Comparison of ENCODE assay signal across 2 cellular contexts in the genomic region with DNA sequence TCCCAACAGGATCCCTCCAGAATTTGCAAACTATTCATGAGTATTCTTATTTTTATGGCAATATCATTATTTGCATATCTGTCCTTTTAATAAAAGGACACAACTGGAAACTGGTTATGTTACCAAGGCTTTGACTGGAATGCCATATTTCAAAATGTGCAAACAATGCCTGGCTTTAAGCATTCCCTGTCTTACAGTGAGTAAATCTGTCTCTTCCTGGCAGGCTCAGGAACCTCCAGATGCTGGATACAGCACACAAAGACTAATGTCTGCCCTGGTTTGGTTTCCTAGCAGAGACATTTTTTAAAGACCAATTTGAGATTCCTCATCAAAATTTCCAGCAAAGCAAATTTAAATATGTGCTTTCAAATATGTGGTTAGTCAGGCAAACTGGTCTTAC.
TF ChIP-seq lines count a peak whose summit lies in the region.

No MANE protein-coding gene starts in this region.

TF ChIP-seq in IMR-90, 13 proteins besides CTCF, POLR2A, EP300 and RAD21:
- no peak for TF ChIP-seq MAFK (IDR thresholded peaks at IDR 0.05; ENCODE audit: low read depth, low read length)
- no peak for TF ChIP-seq MAZ (IDR thresholded peaks at IDR 0.05; ENCODE audit: borderline replicate concordance, low read depth, low read length)
- no peak for TF ChIP-seq CEBPB (IDR thresholded peaks at IDR 0.05; ENCODE audit: low read depth, low read length)
- TF ChIP-seq FOS (IDR thresholded peaks at IDR 0.05; ENCODE audit: low read depth, low read length): no peak
- no peak for TF ChIP-seq RCOR1 (IDR thresholded peaks at IDR 0.05; ENCODE audit: insufficient replicate concordance, low read length)
- no peak for TF ChIP-seq RFX5 (IDR thresholded peaks at IDR 0.05; ENCODE audit: low read depth, low read length)
- no peak for TF ChIP-seq NFE2L2 (IDR thresholded peaks at IDR 0.05; ENCODE audit: low read depth, low read length)
- TF ChIP-seq, protein P1, sequence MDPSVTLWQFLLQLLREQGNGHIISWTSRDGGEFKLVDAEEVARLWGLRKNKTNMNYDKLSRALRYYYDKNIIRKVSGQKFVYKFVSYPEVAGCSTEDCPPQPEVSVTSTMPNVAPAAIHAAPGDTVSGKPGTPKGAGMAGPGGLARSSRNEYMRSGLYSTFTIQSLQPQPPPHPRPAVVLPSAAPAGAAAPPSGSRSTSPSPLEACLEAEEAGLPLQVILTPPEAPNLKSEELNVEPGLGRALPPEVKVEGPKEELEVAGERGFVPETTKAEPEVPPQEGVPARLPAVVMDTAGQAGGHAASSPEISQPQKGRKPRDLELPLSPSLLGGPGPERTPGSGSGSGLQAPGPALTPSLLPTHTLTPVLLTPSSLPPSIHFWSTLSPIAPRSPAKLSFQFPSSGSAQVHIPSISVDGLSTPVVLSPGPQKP (IDR thresholded peaks at IDR 0.05; ENCODE audit: borderline replicate concordance, low read depth, low read length): no peak
- TF ChIP-seq, protein P2, sequence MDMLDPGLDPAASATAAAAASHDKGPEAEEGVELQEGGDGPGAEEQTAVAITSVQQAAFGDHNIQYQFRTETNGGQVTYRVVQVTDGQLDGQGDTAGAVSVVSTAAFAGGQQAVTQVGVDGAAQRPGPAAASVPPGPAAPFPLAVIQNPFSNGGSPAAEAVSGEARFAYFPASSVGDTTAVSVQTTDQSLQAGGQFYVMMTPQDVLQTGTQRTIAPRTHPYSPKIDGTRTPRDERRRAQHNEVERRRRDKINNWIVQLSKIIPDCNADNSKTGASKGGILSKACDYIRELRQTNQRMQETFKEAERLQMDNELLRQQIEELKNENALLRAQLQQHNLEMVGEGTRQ (IDR thresholded peaks at IDR 0.05; ENCODE audit: low read depth, low read length): no peak
- TF ChIP-seq MXI1 (IDR thresholded peaks at IDR 0.05; ENCODE audit: borderline replicate concordance, low read depth, low read length): no peak
- TF ChIP-seq CHD1 (IDR thresholded peaks at IDR 0.05; ENCODE audit: low read depth, low read length): no peak
- no peak for TF ChIP-seq SMC3 (IDR thresholded peaks at IDR 0.05; ENCODE audit: low read depth, low read length)
- no peak for TF ChIP-seq BHLHE40 (IDR thresholded peaks at IDR 0.05; ENCODE audit: low read depth, low read length)
TF ChIP-seq in IMR-90: peak in this region for 0.

TF ChIP-seq in K562, 482 proteins besides CTCF, POLR2A, EP300 and RAD21:
- TF ChIP-seq, protein P3, sequence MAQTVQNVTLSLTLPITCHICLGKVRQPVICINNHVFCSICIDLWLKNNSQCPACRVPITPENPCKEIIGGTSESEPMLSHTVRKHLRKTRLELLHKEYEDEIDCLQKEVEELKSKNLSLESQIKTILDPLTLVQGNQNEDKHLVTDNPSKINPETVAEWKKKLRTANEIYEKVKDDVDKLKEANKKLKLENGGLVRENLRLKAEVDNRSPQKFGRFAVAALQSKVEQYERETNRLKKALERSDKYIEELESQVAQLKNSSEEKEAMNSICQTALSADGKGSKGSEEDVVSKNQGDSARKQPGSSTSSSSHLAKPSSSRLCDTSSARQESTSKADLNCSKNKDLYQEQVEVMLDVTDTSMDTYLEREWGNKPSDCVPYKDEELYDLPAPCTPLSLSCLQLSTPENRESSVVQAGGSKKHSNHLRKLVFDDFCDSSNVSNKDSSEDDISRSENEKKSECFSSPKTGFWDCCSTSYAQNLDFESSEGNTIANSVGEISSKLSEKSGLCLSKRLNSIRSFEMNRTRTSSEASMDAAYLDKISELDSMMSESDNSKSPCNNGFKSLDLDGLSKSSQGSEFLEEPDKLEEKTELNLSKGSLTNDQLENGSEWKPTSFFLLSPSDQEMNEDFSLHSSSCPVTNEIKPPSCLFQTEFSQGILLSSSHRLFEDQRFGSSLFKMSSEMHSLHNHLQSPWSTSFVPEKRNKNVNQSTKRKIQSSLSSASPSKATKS (CRISPR knock-in tag; IDR thresholded peaks at IDR 0.05): no peak
- no peak for TF ChIP-seq MTA2 (IDR thresholded peaks at IDR 0.05; ENCODE audit: low read depth)
- no peak for TF ChIP-seq FOS (IDR thresholded peaks at IDR 0.05; ENCODE audit: extremely low read depth, insufficient read length)
- no peak for TF ChIP-seq CBFB (CRISPR knock-in tag; IDR thresholded peaks at IDR 0.05)
- TF ChIP-seq KLF13 (tag; IDR thresholded peaks at IDR 0.05; ENCODE audit: borderline replicate concordance, low read depth): no peak
- no peak for TF ChIP-seq HNRNPK (IDR thresholded peaks at IDR 0.05; ENCODE audit: low read depth, low read length, poor library complexity, severe bottlenecking)
- no peak for TF ChIP-seq RUNX1 (IDR thresholded peaks at IDR 0.05; ENCODE audit: low read depth)
- TF ChIP-seq KLF6 (CRISPR knock-in tag; IDR thresholded peaks at IDR 0.05; ENCODE audit: borderline replicate concordance): no peak
- TF ChIP-seq GTF2F1 (IDR thresholded peaks at IDR 0.05; ENCODE audit: low read depth, low read length): no peak
- TF ChIP-seq ZNF695 (CRISPR knock-in tag; IDR thresholded peaks at IDR 0.05): no peak
- no peak for TF ChIP-seq ZNF551 (CRISPR knock-in tag; IDR thresholded peaks at IDR 0.05)
- TF ChIP-seq, protein P4, sequence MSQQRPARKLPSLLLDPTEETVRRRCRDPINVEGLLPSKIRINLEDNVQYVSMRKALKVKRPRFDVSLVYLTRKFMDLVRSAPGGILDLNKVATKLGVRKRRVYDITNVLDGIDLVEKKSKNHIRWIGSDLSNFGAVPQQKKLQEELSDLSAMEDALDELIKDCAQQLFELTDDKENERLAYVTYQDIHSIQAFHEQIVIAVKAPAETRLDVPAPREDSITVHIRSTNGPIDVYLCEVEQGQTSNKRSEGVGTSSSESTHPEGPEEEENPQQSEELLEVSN (IDR thresholded peaks at IDR 0.05; ENCODE audit: borderline replicate concordance in 1 of 2, extremely low read depth in 1 of 2, insufficient read depth in 1 of 2, insufficient read length in 1 of 2, low read depth in 1 of 2, low read length in 1 of 2, poor library complexity in 1 of 2, severe bottlenecking in 1 of 2): no peak
- TF ChIP-seq EGR1 (conservative IDR thresholded peaks at IDR 0.05): no peak
